8 cellular contexts compared by ENCODE assay signal in genomic region chr6:170279977-170280688, GRCh38. TPM values are rescaled to one million over a fixed set of nuclear protein-coding genes. Genes with fewer than 3 reads are reported as not detected.
DNase-seq lines count a peak whose midpoint lies in the region; ATAC-seq, FAIRE-seq and TF ChIP-seq lines count a peak whose summit lies in the region.

No MANE protein-coding gene starts in this region.

- no peak overlapping the region for H3K27ac Mint-ChIP-seq in activated naive CD4-positive, alpha-beta T cell treated with anti-CD3 and anti-CD28 coated beads, Interleukin-2, amount 50 U/mL, for 72 hours

- no peak overlapping the region; the same call in 1 of the 2 replicates for H3K27ac ChIP-seq in HCT116 (ENCODE audit: low read depth, low read length)
- H3K27ac ChIP-seq in kidney (ENCODE audit: low read depth in 2 of 2, low read length in 2 of 2) = peak overlapping the region in 1 of 2 donors; percentile 23
- no peak overlapping the region for H3K27ac ChIP-seq in subcutaneous abdominal adipose tissue (ENCODE audit: low read depth, low read length)

- WGBS in lower leg skin, 2 donors = 56% methylated on average over 36 of the region's 36 CpGs

- no peak for FAIRE-seq in kidney (lab: Jason Lieb, UNC)

- H3K27me3 ChIP-seq in HCT116 (ENCODE audit: insufficient read depth, low read length) = no peaks in the 10 kb centered on the region
- peaks cover 0 to 3% (median 0%) of the 10 kb centered on the region in 5 donors for H3K27me3 ChIP-seq in subcutaneous abdominal adipose tissue (ENCODE audit: control insufficient read depth in 5 of 5, insufficient read depth in 4 of 5, low read length in 5 of 5)

- H3K9ac ChIP-seq in HCT116 (ENCODE audit: low read length) = peak overlapping the region; percentile 19; the same call in 1 of the 2 replicates
- H3K9ac ChIP-seq in kidney (ENCODE audit: low read length in 2 of 2) = peak overlapping the region in 1 of 2 donors; percentile 58
- H3K9ac ChIP-seq in subcutaneous abdominal adipose tissue (ENCODE audit: low read length in 5 of 5) = peak overlapping the region in 1 of 5 donors; percentile 29

- peaks cover 0 to 4% of the 10 kb centered on the region in 2 donors for H3K36me3 Mint-ChIP-seq in activated naive CD4-positive, alpha-beta T cell treated with anti-CD3 and anti-CD28 coated beads, Interleukin-2, amount 50 U/mL, for 72 hours

- H3K36me3 ChIP-seq in HCT116 (ENCODE audit: control insufficient read depth in 1 of 2, insufficient read depth in 2 of 2, low read length in 2 of 2) = no peaks in the 10 kb centered on the region
- H3K36me3 ChIP-seq in kidney (ENCODE audit: control insufficient read depth in 1 of 2, insufficient read depth in 2 of 2, low read length in 2 of 2) = no peaks in the 10 kb centered on the region
- peaks cover 0 to 33% (median 22%) of the 10 kb centered on the region in 5 donors for H3K36me3 ChIP-seq in subcutaneous abdominal adipose tissue (ENCODE audit: control insufficient read depth in 5 of 5, insufficient read depth in 5 of 5, low read length in 5 of 5)

- H4K20me1 ChIP-seq in HCT116 (ENCODE audit: insufficient read depth) = no peaks in the 10 kb centered on the region

- no peak for TF ChIP-seq RAD21 in HCT116 (IDR thresholded peaks at IDR 0.05; ENCODE audit: low read depth)

- peak overlapping the region; percentile 65 for H3K4me2 ChIP-seq in HCT116 (ENCODE audit: low read length)

- no TSS peak for BruUV-seq in HCT116 (replicated peaks; lab: Mats Ljungman, UMichigan)

- H3K4me3 ChIP-seq in HCT116 (replicated peaks in 1 of 2; ENCODE audit: low read depth in 1 of 2, low read length in 2 of 2) (peak overlapping the region; percentile 11 to 36; a peak in 3 of 4 replicates), kidney (ENCODE audit: low read length in 2 of 2) (peak overlapping the region; percentile 41 to 75), subcutaneous abdominal adipose tissue (ENCODE audit: low read depth in 1 of 5, low read length in 5 of 5) (peak overlapping the region; percentile 61 to 83 (median 65)), lower leg skin (ENCODE audit: low read depth, poor library complexity, severe bottlenecking) (no peak overlapping the region)

- no peak for TF ChIP-seq CTCF in HCT116 (IDR thresholded peaks at IDR 0.05 in 2 of 3, conservative IDR thresholded peaks at IDR 0.05 in 1 of 3; ENCODE audit: borderline replicate concordance in 1 of 3, insufficient read depth in 1 of 3, low read depth in 2 of 3, low read length in 2 of 3)
- TF ChIP-seq CTCF in kidney (IDR thresholded peaks at IDR 0.05; ENCODE audit: borderline replicate concordance, extremely low read depth, insufficient read depth) = no peak
- no peak for TF ChIP-seq CTCF in lower leg skin (IDR thresholded peaks at IDR 0.05)

- ATAC-seq in HCT116 (peak; percentile 92), HG03039 (IDR thresholded peaks at IDR 0.05; ENCODE audit: unreplicated experiment) (no peak)
- peak; percentile 66 to 77 for ATAC-seq in activated naive CD4-positive, alpha-beta T cell treated with anti-CD3 and anti-CD28 coated beads, Interleukin-2, amount 50 U/mL, for 72 hours

- peak; percentile 96 for DNase-seq in DMS53 (lab: John Stamatoyannopoulos, UW)
- DNase-seq in HCT116 (ENCODE audit: low read depth, low spot score) = no peak
- DNase-seq in NCI-H2107 (lab: John Stamatoyannopoulos, UW) = peak; percentile 82
- DNase-seq in activated naive CD4-positive, alpha-beta T cell treated with anti-CD3 and anti-CD28 coated beads, Interleukin-2, amount 50 U/mL, for 72 hours (ENCODE audit: low spot score in 2 of 2) = no peak
- peak; percentile 94 for DNase-seq in kidney
- DNase-seq in lower leg skin (ENCODE audit: low spot score in 2 of 2) = no peak

- H2AFZ ChIP-seq in HCT116 (ENCODE audit: low read depth, low read length, poor library complexity, severe bottlenecking) = peak overlapping the region; percentile 77

- TF ChIP-seq POLR2A in HCT116 (IDR thresholded peaks at IDR 0.05; ENCODE audit: borderline replicate concordance, extremely low read depth, insufficient read depth, insufficient read length) (peak; percentile 73), lower leg skin (IDR thresholded peaks at IDR 0.05) (no peak)

- no peaks in the 10 kb centered on the region for H3K9me3 ChIP-seq in HCT116 (ENCODE audit: control insufficient read depth in 1 of 2, insufficient read depth in 1 of 2, low read depth in 1 of 2, low read length in 2 of 2)
- no peaks in the 10 kb centered on the region for H3K9me3 ChIP-seq in kidney (ENCODE audit: control insufficient read depth in 1 of 2, low read length in 2 of 2)
- H3K9me3 ChIP-seq in subcutaneous abdominal adipose tissue (ENCODE audit: control insufficient read depth in 5 of 5, low read length in 5 of 5) = no peaks in the 10 kb centered on the region

- H3K79me2 ChIP-seq in HCT116 (ENCODE audit: insufficient read depth, low read length) = no peaks in the 10 kb centered on the region

- RAD21 ChIA-PET in HCT116 (lab: Charles Lee; ENCODE audit: low non-redundant PET in 1 of 2, low total read pairs in 2 of 2, uncharacterized antibody in 2 of 2, unreplicated experiment in 2 of 2) = no interaction called here

- peaks cover 0 to 11% of the 10 kb centered on the region in 2 experiments; a peak in 3 of 4 replicates for H3K4me1 ChIP-seq in HCT116 (ENCODE audit: control insufficient read depth in 1 of 2, insufficient read depth in 2 of 2, low read length in 2 of 2)
- H3K4me1 ChIP-seq in kidney (ENCODE audit: control insufficient read depth in 1 of 2, insufficient read depth in 1 of 2, low read depth in 1 of 2, low read length in 2 of 2) = peaks cover 8 to 10% of the 10 kb centered on the region in 2 donors
- H3K4me1 ChIP-seq in subcutaneous abdominal adipose tissue (ENCODE audit: control insufficient read depth in 5 of 5, insufficient read depth in 5 of 5, low read length in 5 of 5) = peaks cover 5 to 59% (median 35%) of the 10 kb centered on the region in 5 donors

- no peaks in the 10 kb centered on the region for H3K9me3 Mint-ChIP-seq in activated naive CD4-positive, alpha-beta T cell treated with anti-CD3 and anti-CD28 coated beads, Interleukin-2, amount 50 U/mL, for 72 hours

- no peaks in the 10 kb centered on the region for H3K9me2 ChIP-seq in HCT116 (ENCODE audit: insufficient read depth)

- CTCF ChIA-PET in HCT116 (lab: Charles Lee) = no interaction called here

- POLR2A ChIA-PET in HCT116 (lab: Charles Lee) = no interaction called here

- intact Hi-C loops in HCT116 (cut with micrococcal nuclease) (no loop called here), kidney (cut with DNase I) (no loop called here), lower leg skin (cut with DNase I; ENCODE audit: low total_unique reads) (loop anchor here (10.0 kb wide), 1 partner anchor 445 kb away; no protein-coding TSS in a partner anchor)

TF ChIP-seq in HCT116, 20 proteins besides CTCF, POLR2A, EP300 and RAD21:
- no peak for TF ChIP-seq REST (IDR thresholded peaks at IDR 0.05; ENCODE audit: low read depth)
- TF ChIP-seq CEBPB (IDR thresholded peaks at IDR 0.05; ENCODE audit: low read depth) = no peak
- peak; percentile 34 for TF ChIP-seq TCF7L2 (IDR thresholded peaks at IDR 0.05; ENCODE audit: borderline replicate concordance, extremely low read depth, insufficient read depth, insufficient read length)

RNA-seq across cellular contexts. Expression of gene DLL1, which starts 10.7 kb away (rescaled TPM):
- total RNA-seq in HCT116 (2021; ENCODE audit: unreplicated experiment) (5.3 TPM), kidney (11.9 TPM), lower leg skin (10 to 100 TPM; 40.6 to 53.7 (median 47.5) TPM)
- polyA plus RNA-seq in HCT116 (2012) = 3.3 and 3.9 TPM in 2 replicates
- total RNA-seq in activated naive CD4-positive, alpha-beta T cell treated with anti-CD3 and anti-CD28 coated beads, Interleukin-2, amount 50 U/mL, for 72 hours = 1 to 10 TPM; 1.1 to 2.6 TPM
- polyA plus RNA-seq in kidney (ENCODE audit: insufficient read depth, low read depth, low replicate concordance) = 4.5 TPM

RNA-seq across cellular contexts. Expression of gene FAM120B, which starts 26.4 kb away (rescaled TPM):
- total RNA-seq in HCT116 (2021; ENCODE audit: unreplicated experiment) (25.2 TPM), kidney (34.8 TPM), lower leg skin (10 to 100 TPM; 21.8 to 25.7 (median 22.7) TPM)
- polyA plus RNA-seq in HCT116 (2012) = 12.7 and 15.7 TPM in 2 replicates
- 10 to 100 TPM; 14.1 to 25.9 TPM for total RNA-seq in activated naive CD4-positive, alpha-beta T cell treated with anti-CD3 and anti-CD28 coated beads, Interleukin-2, amount 50 U/mL, for 72 hours
- 16.5 TPM for polyA plus RNA-seq in kidney (ENCODE audit: insufficient read depth, low read depth, low replicate concordance)

Comparison
In these comparisons a context has a peak if more than half of its experiments do, and no peak if none do; other contexts are left out.
1. DNase-seq: peak in DMS53 (single experiment), NCI-H2107 (single experiment) and kidney (single experiment); none in HCT116 (single experiment), activated naive CD4-positive, alpha-beta T cell treated with anti-CD3 and anti-CD28 coated beads, Interleukin-2, amount 50 U/mL, for 72 hours (0 of 2) and lower leg skin (0 of 2).